ENCODE assay signal across 9 cellular contexts in genomic region chr4:108622022-108622421, GRCh38. TPM values are rescaled to one million over a fixed set of nuclear protein-coding genes. Genes with fewer than 3 reads are reported as not detected.
DNase-seq lines count a peak whose midpoint lies in the region; ATAC-seq and TF ChIP-seq lines count a peak whose summit lies in the region.
"Had no signal": no experiment of that assay in that cellular context is flagged by ENCODE, and none has a peak within 500 bp of the region (broad histone marks: within the 10 kb centered on the region; RNA-seq: fewer than 3 reads in every experiment).

No MANE protein-coding gene starts in this region.

- DNase-seq in AG10803 (ENCODE audit: low read depth) (no peak), HL-60 (ENCODE audit: low read depth in 1 of 2, low spot score in 1 of 2) (no peak), memory B cell (ENCODE audit: low spot score in 2 of 2) (no peak), uterus (no peak), cardiac septum (ENCODE audit: low spot score) (no peak)
- DNase-seq in activated naive CD8-positive, alpha-beta T cell treated with anti-CD3 and anti-CD28 coated beads for 36 hours: peak; percentile 9
- DNase-seq: DMS79 treated with DMSO at 0.1 percent for 48 hours had no signal

- no peak for ATAC-seq in memory B cell (ENCODE audit: low read depth)
- ATAC-seq in GM21423 (IDR thresholded peaks at IDR 0.05; ENCODE audit: unreplicated experiment): no peak
- no peak for ATAC-seq in GM19035 (IDR thresholded peaks at IDR 0.05; ENCODE audit: unreplicated experiment)

- H3K27ac ChIP-seq in HL-60 (replicated peaks) (peak overlapping the region; percentile 88), uterus (no peak overlapping the region)

- peaks cover 0 to 4% of the 10 kb centered on the region in 2 donors for H3K4me1 ChIP-seq in uterus

- no peaks in the 10 kb centered on the region for H3K27me3 ChIP-seq in HL-60 (ENCODE audit: insufficient read depth, poor library complexity, severe bottlenecking)
- no peaks in the 10 kb centered on the region for H3K27me3 ChIP-seq in uterus

- TF ChIP-seq POLR2A in uterus (IDR thresholded peaks at IDR 0.05): no peak

- no peak for TF ChIP-seq CTCF in AG10803 (conservative IDR thresholded peaks at IDR 0.05; ENCODE audit: low read length)
- no peak for TF ChIP-seq CTCF in HL-60 (IDR thresholded peaks at IDR 0.05; ENCODE audit: insufficient read depth, low read length)
- no peak for TF ChIP-seq CTCF in uterus (IDR thresholded peaks at IDR 0.05)

- peaks cover 59% of the 10 kb centered on the region for H3K4me1 Mint-ChIP-seq in activated naive CD8-positive, alpha-beta T cell treated with anti-CD3 and anti-CD28 coated beads for 36 hours
- peaks cover 26% of the 10 kb centered on the region for H3K4me1 Mint-ChIP-seq in memory B cell

- H3K9me3 Mint-ChIP-seq in activated naive CD8-positive, alpha-beta T cell treated with anti-CD3 and anti-CD28 coated beads for 36 hours: no peaks in the 10 kb centered on the region
- H3K9me3 Mint-ChIP-seq in memory B cell: no peaks in the 10 kb centered on the region

- H3K36me3 ChIP-seq in uterus: no peaks in the 10 kb centered on the region

- intact Hi-C loops in uterus (cut with DNase I; ENCODE audit: low total_unique reads): no loop called here
- intact Hi-C loops in cardiac septum (cut with DNase I): no loop called here

- H3K27me3 Mint-ChIP-seq in activated naive CD8-positive, alpha-beta T cell treated with anti-CD3 and anti-CD28 coated beads for 36 hours: no peaks in the 10 kb centered on the region
- no peaks in the 10 kb centered on the region for H3K27me3 Mint-ChIP-seq in memory B cell

- H3K4me3 ChIP-seq in AG10803 (ENCODE audit: low read length) (peak overlapping the region; percentile 99), HL-60 (replicated peaks; ENCODE audit: insufficient read depth, low read length) (peak overlapping the region; percentile 67), uterus (no peak overlapping the region)

- peak overlapping the region; percentile 93 for H3K27ac Mint-ChIP-seq in activated naive CD8-positive, alpha-beta T cell treated with anti-CD3 and anti-CD28 coated beads for 36 hours
- H3K27ac Mint-ChIP-seq in memory B cell: peak overlapping the region; percentile 90

- peak overlapping the region; percentile 96 for H3K4me3 Mint-ChIP-seq in activated naive CD8-positive, alpha-beta T cell treated with anti-CD3 and anti-CD28 coated beads for 36 hours
- H3K4me3 Mint-ChIP-seq in memory B cell: no peak overlapping the region

- H3K36me3 Mint-ChIP-seq in activated naive CD8-positive, alpha-beta T cell treated with anti-CD3 and anti-CD28 coated beads for 36 hours: peaks cover 77% of the 10 kb centered on the region
- peaks cover 32% of the 10 kb centered on the region for H3K36me3 Mint-ChIP-seq in memory B cell

- H3K9me3 ChIP-seq in uterus: no peaks in the 10 kb centered on the region

RNA-seq across cellular contexts. Expression of gene RPL34, which starts 1.6 kb away (rescaled TPM):
- total RNA-seq in activated naive CD8-positive, alpha-beta T cell treated with anti-CD3 and anti-CD28 coated beads for 36 hours: 1,000 to 10,000 TPM; 1,572 to 1,710 TPM
- total RNA-seq in uterus: 1,000 to 10,000 TPM; 1,071 to 6,726 (median 2,783) TPM
- 534 TPM for total RNA-seq in cardiac septum

RNA-seq across cellular contexts. Expression of gene OSTC, which starts 28.4 kb away (rescaled TPM):
- 10 to 100 TPM; 86.9 to 89.4 TPM for total RNA-seq in activated naive CD8-positive, alpha-beta T cell treated with anti-CD3 and anti-CD28 coated beads for 36 hours
- total RNA-seq in uterus (100 to 1,000 TPM in 3 of 4 donors, 10 to 100 TPM in 1; 61.2 to 916 (median 293) TPM), cardiac septum (38.0 TPM)

Comparison
In these comparisons a context has a peak if more than half of its experiments do, and no peak if none do; other contexts are left out.
1. H3K4me3 ChIP-seq: peak in AG10803 (single experiment) and HL-60 (single experiment); none in uterus (0 of 2).